Comparison of ENCODE assay signal across 34 cellular contexts in the genomic region with DNA sequence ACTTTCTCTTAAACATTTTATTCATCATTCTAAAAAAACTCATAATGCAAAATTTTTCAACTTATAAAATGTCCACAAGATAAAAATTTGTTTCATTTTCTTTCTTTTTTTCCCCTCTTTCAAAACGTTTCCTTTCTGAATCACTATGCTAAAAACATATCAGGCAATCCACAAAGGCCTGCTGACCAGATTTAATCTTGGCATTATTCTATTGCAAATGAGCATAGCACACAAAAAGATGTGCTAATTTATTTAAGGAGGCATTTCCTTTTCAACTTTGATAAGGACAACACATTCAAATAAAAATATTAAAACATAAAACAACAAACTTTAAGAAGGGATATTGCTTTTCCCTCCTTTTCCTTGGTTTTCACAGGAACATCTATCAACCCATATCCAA.
"Had no signal": no experiment of that assay in that cellular context is flagged by ENCODE, and none has a peak within 500 bp of the region (broad histone marks: within the 10 kb centered on the region; RNA-seq: fewer than 3 reads in every experiment).

No MANE protein-coding gene starts in this region.

- H3K36me3 Mint-ChIP-seq: activated CD4-positive, alpha-beta memory T cell treated with anti-CD3 and anti-CD28 coated beads for 36 hours; activated naive CD4-positive, alpha-beta T cell treated with anti-CD3 and anti-CD28 coated beads, Interleukin-2, amount 50 U/mL, for 72 hours; activated naive CD8-positive, alpha-beta T cell treated with anti-CD3 and anti-CD28 coated beads for 36 hours had no signal

- DNase-seq: activated B cell treated with CpG ODN at 0.5 μM for 24 hours; activated CD4-positive, alpha-beta memory T cell treated with anti-CD3 and anti-CD28 coated beads for 36 hours; activated CD4-positive, alpha-beta T cell treated with anti-CD3 and anti-CD28 coated beads for 4 hours; activated CD4-positive, alpha-beta T cell treated with anti-CD3 and anti-CD28 coated beads, Interleukin-2, amount 10 ng/mL, durations not matched to agents 24 days and 14 days; activated CD4-positive, alpha-beta T cell treated with anti-CD3 and anti-CD28 coated beads, Interleukin-2, amount 50 U/mL, for 1 hour; activated CD4-positive, alpha-beta T cell treated with anti-CD3 and anti-CD28 coated beads, Interleukin-2, amount 50 U/mL, for 4 hours; activated CD4-positive, CD25-positive, alpha-beta regulatory T cell treated with anti-CD3 and anti-CD28 coated beads, Interleukin-2, amount 50 U/mL, for 72 hours; activated CD8-positive, alpha-beta memory T cell treated with anti-CD3 and anti-CD28 coated beads, Interleukin-2, amount 50 U/mL, for 4 hours; activated CD8-positive, alpha-beta T cell treated with anti-CD3 and anti-CD28 coated beads for 36 hours; activated effector memory CD4-positive, alpha-beta T cell treated with anti-CD3 and anti-CD28 coated beads, Interleukin-2, amount 50 U/mL, for 16 hours; activated gamma-delta T cell treated with Interleukin-2 at 50 U/mL for 16 hours; activated naive CD4-positive, alpha-beta T cell; activated naive CD4-positive, alpha-beta T cell treated with anti-CD3 and anti-CD28 coated beads for 36 hours; activated naive CD4-positive, alpha-beta T cell treated with anti-CD3 and anti-CD28 coated beads, Interleukin-2, amount 50 U/mL, for 16 hours; activated naive CD8-positive, alpha-beta T cell treated with anti-CD3 and anti-CD28 coated beads for 36 hours; activated T-cell treated with anti-CD3 and anti-CD28 coated beads for 4 hours; activated T-cell treated with anti-CD3 and anti-CD28 coated beads, Interleukin-2, amount 50 U/mL, for 1 hour; activated T-cell treated with anti-CD3 and anti-CD28 coated beads, Interleukin-2, amount 50 U/mL, for 4 hours; activated T-cell treated with anti-CD3 and anti-CD28 coated beads, Interleukin-2, amount 50 U/mL, for 72 hours; adrenal gland; amniotic stem cell; aorta; body of pancreas; brain microvascular endothelial cell; central memory CD4-positive, alpha-beta T cell; T-helper 2 cell; T-helper 9 cell; WERI-Rb-1 had no signal

- H3K36me3 ChIP-seq: adrenal gland, brain microvascular endothelial cell, breast epithelium, WERI-Rb-1 had no signal

- H3K27ac Mint-ChIP-seq: activated B cell treated with CpG ODN at 0.5 μM for 24 hours; activated CD4-positive, alpha-beta memory T cell treated with anti-CD3 and anti-CD28 coated beads for 36 hours; activated CD4-positive, alpha-beta T cell treated with anti-CD3 and anti-CD28 coated beads, Interleukin-2, amount 10 ng/mL, durations not matched to agents 24 days and 14 days; activated CD8-positive, alpha-beta T cell treated with anti-CD3 and anti-CD28 coated beads for 36 hours; activated naive CD4-positive, alpha-beta T cell treated with anti-CD3 and anti-CD28 coated beads for 36 hours; activated naive CD4-positive, alpha-beta T cell treated with anti-CD3 and anti-CD28 coated beads, Interleukin-2, amount 50 U/mL, for 72 hours; activated naive CD8-positive, alpha-beta T cell treated with anti-CD3 and anti-CD28 coated beads for 36 hours; activated T-cell treated with anti-CD3 and anti-CD28 coated beads, Interleukin-2, amount 50 U/mL, for 72 hours; activated T-helper 1 cell treated with anti-CD3 and anti-CD28 coated beads, Interleukin-12 subunit alpha, Interleukin-12 subunit beta, Interleukin-2, Interleukin-4 antibody, amounts not matched to agents 30 ng/mL and 10 ng/mL and 1 ng/mL, durations not matched to agents 14 hours and 24 hours and 36 hours; activated T-helper 17 cell treated with anti-CD3 and anti-CD28 coated beads, Interleukin-2, amount 50 U/mL, for 72 hours; T-helper 1 cell treated with Interleukin-12 subunit alpha and Interleukin-12 subunit beta and Interleukin-4 antibody, amounts not matched to agents 30 μg/mL and 1 μg/mL, for 36 hours; T-helper 2 cell treated with Interferon-gamma antibody and Interleukin-4, amounts not matched to agents 5 μg/mL and 100 μg/mL, for 36 hours had no signal

- H3K4me1 Mint-ChIP-seq: activated B cell treated with CpG ODN at 0.5 μM for 24 hours; activated T-helper 17 cell treated with anti-CD3 and anti-CD28 coated beads, Interleukin-2, amount 50 U/mL, for 72 hours had no signal

- ATAC-seq: activated CD8-positive, alpha-beta T cell treated with anti-CD3 and anti-CD28 coated beads for 36 hours; activated naive CD4-positive, alpha-beta T cell treated with anti-CD3 and anti-CD28 coated beads, Interleukin-2, amount 50 U/mL, for 72 hours; activated T-cell treated with anti-CD3 and anti-CD28 coated beads, Interleukin-2, amount 50 U/mL, for 4 hours; activated T-cell treated with anti-CD3 and anti-CD28 coated beads, Interleukin-2, amount 50 U/mL, for 72 hours; activated T-helper 17 cell treated with anti-CD3 and anti-CD28 coated beads, Interleukin-2, amount 50 U/mL, for 72 hours; body of pancreas had no signal

- H3K4me1 ChIP-seq: adrenal gland, body of pancreas, breast epithelium had no signal

- H3K27ac ChIP-seq: adrenal gland, body of pancreas, brain microvascular endothelial cell, breast epithelium, WERI-Rb-1 had no signal

- H3K4me3 ChIP-seq: adrenal gland, body of pancreas, breast epithelium had no signal

- H3K9me3 Mint-ChIP-seq: activated B cell treated with CpG ODN at 0.5 μM for 24 hours; activated CD4-positive, alpha-beta memory T cell treated with anti-CD3 and anti-CD28 coated beads for 36 hours; activated CD4-positive, alpha-beta T cell treated with anti-CD3 and anti-CD28 coated beads, Interleukin-2, amount 10 ng/mL, durations not matched to agents 24 days and 14 days; activated CD8-positive, alpha-beta T cell treated with anti-CD3 and anti-CD28 coated beads for 36 hours; activated naive CD4-positive, alpha-beta T cell treated with anti-CD3 and anti-CD28 coated beads for 36 hours; activated naive CD4-positive, alpha-beta T cell treated with anti-CD3 and anti-CD28 coated beads, Interleukin-2, amount 50 U/mL, for 72 hours; activated naive CD8-positive, alpha-beta T cell treated with anti-CD3 and anti-CD28 coated beads for 36 hours; activated T-cell treated with anti-CD3 and anti-CD28 coated beads, Interleukin-2, amount 50 U/mL, for 4 hours; activated T-cell treated with anti-CD3 and anti-CD28 coated beads, Interleukin-2, amount 50 U/mL, for 72 hours; activated T-helper 1 cell treated with anti-CD3 and anti-CD28 coated beads, Interleukin-12 subunit alpha, Interleukin-12 subunit beta, Interleukin-2, Interleukin-4 antibody, amounts not matched to agents 30 ng/mL and 10 ng/mL and 1 ng/mL, durations not matched to agents 14 hours and 24 hours and 36 hours; activated T-helper 17 cell treated with anti-CD3 and anti-CD28 coated beads, Interleukin-2, amount 50 U/mL, for 72 hours; T-helper 1 cell treated with Interleukin-12 subunit alpha and Interleukin-12 subunit beta and Interleukin-4 antibody, amounts not matched to agents 30 μg/mL and 1 μg/mL, for 36 hours; T-helper 2 cell treated with Interferon-gamma antibody and Interleukin-4, amounts not matched to agents 5 μg/mL and 100 μg/mL, for 36 hours had no signal

- H3K27me3 ChIP-seq: body of pancreas had no signal

- H3K9me3 ChIP-seq: adrenal gland, body of pancreas, breast epithelium had no signal

- H3K4me3 Mint-ChIP-seq: activated B cell treated with CpG ODN at 0.5 μM for 24 hours; activated CD4-positive, alpha-beta memory T cell treated with anti-CD3 and anti-CD28 coated beads for 36 hours; activated CD4-positive, alpha-beta T cell treated with anti-CD3 and anti-CD28 coated beads, Interleukin-2, amount 10 ng/mL, durations not matched to agents 24 days and 14 days; activated CD8-positive, alpha-beta T cell treated with anti-CD3 and anti-CD28 coated beads for 36 hours; activated naive CD4-positive, alpha-beta T cell treated with anti-CD3 and anti-CD28 coated beads for 36 hours; activated naive CD8-positive, alpha-beta T cell treated with anti-CD3 and anti-CD28 coated beads for 36 hours; activated T-cell treated with anti-CD3 and anti-CD28 coated beads, Interleukin-2, amount 50 U/mL, for 4 hours; activated T-cell treated with anti-CD3 and anti-CD28 coated beads, Interleukin-2, amount 50 U/mL, for 72 hours; activated T-helper 1 cell treated with anti-CD3 and anti-CD28 coated beads, Interleukin-12 subunit alpha, Interleukin-12 subunit beta, Interleukin-2, Interleukin-4 antibody, amounts not matched to agents 30 ng/mL and 10 ng/mL and 1 ng/mL, durations not matched to agents 14 hours and 24 hours and 36 hours; activated T-helper 17 cell treated with anti-CD3 and anti-CD28 coated beads, Interleukin-2, amount 50 U/mL, for 72 hours; T-helper 1 cell treated with Interleukin-12 subunit alpha and Interleukin-12 subunit beta and Interleukin-4 antibody, amounts not matched to agents 30 μg/mL and 1 μg/mL, for 36 hours; T-helper 2 cell treated with Interferon-gamma antibody and Interleukin-4, amounts not matched to agents 5 μg/mL and 100 μg/mL, for 36 hours had no signal
